In the genomic region with DNA sequence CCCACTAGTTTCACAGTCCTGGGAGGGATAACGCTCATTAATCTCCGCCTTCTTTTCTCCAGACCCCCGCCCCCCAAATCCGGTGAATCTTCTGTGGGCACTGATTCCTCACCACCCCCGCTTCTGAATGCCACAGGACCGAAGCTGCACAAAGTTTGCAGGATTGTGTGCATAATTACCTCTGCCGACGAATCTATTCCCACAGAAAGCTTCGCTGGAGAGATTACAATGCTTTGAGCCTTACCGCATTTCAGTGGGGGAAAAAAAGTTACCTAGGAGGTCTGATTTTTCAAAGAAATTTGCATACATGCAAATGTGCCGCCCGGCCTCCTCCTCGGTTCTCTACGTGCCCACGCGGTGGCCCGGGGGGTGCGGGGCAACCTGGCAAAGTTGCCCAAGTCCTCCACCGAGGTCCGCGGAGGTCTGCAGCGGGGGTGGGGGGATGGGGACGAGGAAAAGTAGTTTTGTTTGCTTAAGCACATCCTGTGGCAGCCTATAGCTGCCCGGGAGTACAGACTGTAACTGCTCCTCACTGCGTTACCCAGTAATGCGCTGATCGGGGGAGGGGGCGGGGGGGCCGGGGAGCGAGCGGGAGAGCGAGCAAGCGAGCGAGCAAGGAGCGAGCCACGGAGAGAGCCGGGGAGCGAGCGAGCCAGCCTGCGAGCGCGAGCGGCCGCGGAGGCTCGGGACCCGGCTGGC, we compare ENCODE assay signal across 8 cellular contexts. TPM values are rescaled to one million over a fixed set of nuclear protein-coding genes. Genes with fewer than 3 reads are reported as not detected.
DNase-seq lines count a peak whose midpoint lies in the region; ATAC-seq, FAIRE-seq and TF ChIP-seq lines count a peak whose summit lies in the region.

No MANE protein-coding gene starts in this region.

- H3K9me3 ChIP-seq in heart left ventricle (no peaks in the 10 kb centered on the region), pancreas (no peaks in the 10 kb centered on the region)

- FAIRE-seq in pancreas (lab: Jason Lieb, UNC): no peak

- ATAC-seq in heart left ventricle (peak in 2 of 4 donors; percentile 1 to 2), pancreas (peak in 3 of 4 donors; percentile 0 to 2 (median 0)), GM18868 (IDR thresholded peaks at IDR 0.05; ENCODE audit: unreplicated experiment) (no peak)

- peaks cover 34% of the 10 kb centered on the region for H3K27me3 Mint-ChIP-seq in activated naive CD8-positive, alpha-beta T cell treated with anti-CD3 and anti-CD28 coated beads for 36 hours

- peaks cover 2% of the 10 kb centered on the region for H3K36me3 Mint-ChIP-seq in activated naive CD8-positive, alpha-beta T cell treated with anti-CD3 and anti-CD28 coated beads for 36 hours

- TF ChIP-seq CTCF in heart left ventricle (IDR thresholded peaks at IDR 0.05) (no peak), pancreas (IDR thresholded peaks at IDR 0.05) (no peak)

- peak overlapping the region; percentile 18 for H3K27ac Mint-ChIP-seq in activated naive CD8-positive, alpha-beta T cell treated with anti-CD3 and anti-CD28 coated beads for 36 hours

- WGBS in heart left ventricle, 4 donors: 0 to 1% (median 1%) methylated on average over 13 to 47 of the region's 47 CpGs
- 1% methylated on average over 29 to 47 of the region's 47 CpGs for WGBS in pancreas, 2 donors

- H3K27ac ChIP-seq in heart left ventricle: peak overlapping the region; percentile 94 to 99 (median 96)
- peak overlapping the region; percentile 61 to 92 (median 83) for H3K27ac ChIP-seq in pancreas

- H3K27me3 ChIP-seq in heart left ventricle: no peaks in the 10 kb centered on the region
- H3K27me3 ChIP-seq in pancreas: no peaks in the 10 kb centered on the region

- H3K4me3 ChIP-seq in heart left ventricle (peak overlapping the region; percentile 35 to 95 (median 86)), pancreas (peak overlapping the region in 3 of 4 donors; percentile 56 to 97 (median 89))

- peak overlapping the region; percentile 74 for H3K4me3 Mint-ChIP-seq in activated naive CD8-positive, alpha-beta T cell treated with anti-CD3 and anti-CD28 coated beads for 36 hours

- intact Hi-C loops in heart left ventricle (cut with DNase I) (loop anchor here in 9 of 10 donors (2.0 to 10.0 kb wide), 14 partner anchors 29 to 371 kb away; no protein-coding TSS in a partner anchor), pancreas (cut with DNase I) (no loop called here)

- H3K4me1 ChIP-seq in heart left ventricle: peaks cover 12 to 67% (median 43%) of the 10 kb centered on the region in 12 donors
- H3K4me1 ChIP-seq in pancreas: peaks cover 25 to 43% (median 41%) of the 10 kb centered on the region in 3 donors

- DNase-seq in NCI-H1417 (lab: John Stamatoyannopoulos, UW): peak; percentile 43 to 56 (median 55)
- DNase-seq in NCI-H1417 treated with DMSO at 0.1 percent for 48 hours (lab: John Stamatoyannopoulos, UW): no peak
- DNase-seq in activated naive CD8-positive, alpha-beta T cell treated with anti-CD3 and anti-CD28 coated beads for 36 hours: peak; percentile 60
- peak; percentile 42 to 77 (median 53) for DNase-seq in heart left ventricle
- peak; percentile 34 to 73 (median 56) for DNase-seq in pancreas
- no peak for DNase-seq in epidermal melanocyte (ENCODE audit: insufficient read length, low spot score)

- TF ChIP-seq POLR2A in Raji (IDR thresholded peaks at IDR 0.05; ENCODE audit: insufficient read depth, low read depth, low read length) (peak; percentile 60), heart left ventricle (IDR thresholded peaks at IDR 0.05) (no peak)

- no peaks in the 10 kb centered on the region for H3K9me3 Mint-ChIP-seq in activated naive CD8-positive, alpha-beta T cell treated with anti-CD3 and anti-CD28 coated beads for 36 hours

- H3K4me1 Mint-ChIP-seq in activated naive CD8-positive, alpha-beta T cell treated with anti-CD3 and anti-CD28 coated beads for 36 hours: peaks cover 45% of the 10 kb centered on the region

- no peaks in the 10 kb centered on the region for H3K36me3 ChIP-seq in heart left ventricle
- H3K36me3 ChIP-seq in pancreas: no peaks in the 10 kb centered on the region

RNA-seq across cellular contexts. Expression of gene NFIA, which starts 0.6 kb away (rescaled TPM):
- total RNA-seq in activated naive CD8-positive, alpha-beta T cell treated with anti-CD3 and anti-CD28 coated beads for 36 hours: 1 to 10 TPM; 1.3 to 1.7 TPM
- 100 to 1,000 TPM in 2 of 9 donors, 10 to 100 TPM in 7; 76.6 to 121 (median 98.5) TPM for total RNA-seq in heart left ventricle
- polyA plus RNA-seq in heart left ventricle: 10 to 100 TPM; 12.7 to 24.3 TPM
- 10 to 100 TPM; 29.0 to 48.1 (median 32.8) TPM for total RNA-seq in pancreas
- polyA plus RNA-seq in pancreas: 1 to 10 TPM; 4.9 to 5.6 TPM

Comparison
In these comparisons a context has a peak if more than half of its experiments do, and no peak if none do; other contexts are left out.
1. DNase-seq: peak in NCI-H1417 (3 of 3), activated naive CD8-positive, alpha-beta T cell treated with anti-CD3 and anti-CD28 coated beads for 36 hours (single experiment), heart left ventricle (5 of 5) and pancreas (6 of 6); none in NCI-H1417 treated with DMSO at 0.1 percent for 48 hours (single experiment) and epidermal melanocyte (single experiment).
2. RNA of gene NFIA, which starts 0.6 kb away (total RNA-seq): 76.6 to 121 TPM in heart left ventricle and 29.0 to 48.1 TPM in pancreas; 1.3 to 1.7 TPM in activated naive CD8-positive, alpha-beta T cell treated with anti-CD3 and anti-CD28 coated beads for 36 hours; every median in the first group is over 10 times any median in the second.
3. intact Hi-C loops: an anchor here in heart left ventricle (2.0 to 10.0 kb wide); none called in pancreas.